In the genomic region with DNA sequence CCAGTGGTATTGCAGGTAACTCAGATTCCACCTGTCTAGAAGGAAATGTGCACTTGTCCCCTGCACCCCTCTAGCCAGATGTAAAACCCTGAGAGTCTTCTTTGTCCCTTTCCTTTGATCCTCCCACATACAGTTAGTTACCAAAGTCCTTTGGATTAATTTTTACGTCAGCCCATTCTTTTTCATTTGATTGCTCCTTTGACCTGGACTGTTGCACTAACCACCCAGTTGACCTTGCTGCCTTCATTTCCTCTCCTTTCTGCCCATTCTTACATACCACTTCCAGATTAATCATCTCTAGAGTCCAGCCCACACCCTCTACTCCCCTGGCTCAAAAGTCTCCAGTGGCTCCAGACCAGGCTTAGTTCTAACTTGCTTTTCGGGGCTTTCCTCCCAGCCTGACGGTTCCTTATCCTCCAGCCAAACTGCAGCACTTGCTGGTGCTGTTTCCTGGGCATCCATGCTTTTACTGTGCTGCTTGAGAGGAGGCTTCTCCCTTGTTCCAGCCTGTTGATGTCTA, we compare ENCODE assay signal across 13 cellular contexts.
DNase-seq lines count a peak whose midpoint lies in the region; ATAC-seq and TF ChIP-seq lines count a peak whose summit lies in the region.
"Had no signal": no experiment of that assay in that cellular context is flagged by ENCODE, and none has a peak within 500 bp of the region (broad histone marks: within the 10 kb centered on the region; RNA-seq: fewer than 3 reads in every experiment).

No MANE protein-coding gene starts in this region.

- peak overlapping the region; percentile 49 for H3K27ac Mint-ChIP-seq in central memory CD8-positive, alpha-beta T cell (ENCODE audit: low read depth)
- no peak overlapping the region for H3K27ac Mint-ChIP-seq in stimulated activated naive CD8-positive, alpha-beta T cell treated with anti-CD3 and anti-CD28 coated beads, Interleukin-15, amount 100 ng/mL, for 72 hours

- H3K27me3 ChIP-seq in right atrium auricular region = no peaks in the 10 kb centered on the region
- H3K27me3 ChIP-seq in mucosa of rectum (ENCODE audit: control insufficient read depth in 2 of 2, insufficient read depth in 2 of 2, low read length in 2 of 2) = no peaks in the 10 kb centered on the region

- DNase-seq in right atrium auricular region (ENCODE audit: low spot score) (peak; percentile 57), cardiac septum (ENCODE audit: low spot score) (no peak), globus pallidus (ENCODE audit: low spot score) (no peak)
- DNase-seq in central memory CD8-positive, alpha-beta T cell (ENCODE audit: low spot score in 2 of 2) = no peak
- DNase-seq in stimulated activated naive CD8-positive, alpha-beta T cell treated with anti-CD3 and anti-CD28 coated beads, Interleukin-15, amount 100 ng/mL, for 72 hours = no peak
- DNase-seq: activated CD8-positive, alpha-beta memory T cell treated with anti-CD3 and anti-CD28 coated beads, Interleukin-2, amount 50 U/mL, for 48 hours; cerebellar nuclear complex; head of caudate nucleus; NCI-H1105 treated with DMSO at 0.1 percent for 48 hours; stimulated activated naive CD8-positive, alpha-beta T cell treated with anti-CD3 and anti-CD28 coated beads, Interleukin-15, Interleukin-2, amounts not matched to agents 100 U/mL and 50 U/mL, for 24 hours had no signal

- H3K36me3 ChIP-seq in right atrium auricular region (no peaks in the 10 kb centered on the region), mucosa of rectum (ENCODE audit: control insufficient read depth in 2 of 2, insufficient read depth in 2 of 2, low read length in 2 of 2) (no peaks in the 10 kb centered on the region)

- H3K9me3 ChIP-seq in right atrium auricular region (no peaks in the 10 kb centered on the region), mucosa of rectum (ENCODE audit: control insufficient read depth in 2 of 2, low read length in 2 of 2) (no peaks in the 10 kb centered on the region)

- H3K4me1 Mint-ChIP-seq in central memory CD8-positive, alpha-beta T cell = peaks cover 26% of the 10 kb centered on the region
- H3K4me1 Mint-ChIP-seq in stimulated activated naive CD8-positive, alpha-beta T cell treated with anti-CD3 and anti-CD28 coated beads, Interleukin-15, amount 100 ng/mL, for 72 hours = peaks cover 50% of the 10 kb centered on the region

- H3K4me3 ChIP-seq in right atrium auricular region (no peak overlapping the region), mucosa of rectum (ENCODE audit: low read length in 2 of 2) (peak overlapping the region; percentile 3 to 16)

- ATAC-seq in central memory CD8-positive, alpha-beta T cell (replicated peaks; ENCODE audit: extremely low read depth, poor library complexity, severe bottlenecking) = no peak
- ATAC-seq in HG03469 (IDR thresholded peaks at IDR 0.05; ENCODE audit: unreplicated experiment) (no peak), GM21529 (IDR thresholded peaks at IDR 0.05; ENCODE audit: unreplicated experiment) (no peak)
- ATAC-seq in stimulated activated naive CD8-positive, alpha-beta T cell treated with anti-CD3 and anti-CD28 coated beads, Interleukin-15, amount 100 ng/mL, for 72 hours = no peak
- ATAC-seq: stimulated activated naive CD8-positive, alpha-beta T cell treated with anti-CD3 and anti-CD28 coated beads, Interleukin-15, Interleukin-2, amounts not matched to agents 100 U/mL and 50 U/mL, for 24 hours had no signal

- peak overlapping the region in 1 of 2 donors; percentile 18 for H3K27ac ChIP-seq in right atrium auricular region
- peak overlapping the region; percentile 46 to 74 for H3K27ac ChIP-seq in mucosa of rectum (ENCODE audit: low read depth in 2 of 2, low read length in 2 of 2)

- H3K4me1 ChIP-seq in right atrium auricular region = peaks cover 0 to 86% of the 10 kb centered on the region in 2 donors
- H3K4me1 ChIP-seq in mucosa of rectum (ENCODE audit: control insufficient read depth in 2 of 2, insufficient read depth in 2 of 2, low read length in 2 of 2) = peaks cover 49 to 50% of the 10 kb centered on the region in 2 donors

- H3K9ac ChIP-seq in mucosa of rectum (ENCODE audit: low read depth in 1 of 2, low read length in 2 of 2) = peak overlapping the region in 1 of 2 donors; percentile 23

- no peaks in the 10 kb centered on the region for H3K9me3 Mint-ChIP-seq in central memory CD8-positive, alpha-beta T cell
- H3K9me3 Mint-ChIP-seq in stimulated activated naive CD8-positive, alpha-beta T cell treated with anti-CD3 and anti-CD28 coated beads, Interleukin-15, amount 100 ng/mL, for 72 hours = no peaks in the 10 kb centered on the region

- intact Hi-C loops in cardiac septum (cut with DNase I) = no loop called here

- TF ChIP-seq CTCF in right atrium auricular region (IDR thresholded peaks at IDR 0.05) = no peak

- H3K4me3 Mint-ChIP-seq in central memory CD8-positive, alpha-beta T cell = no peak overlapping the region
- H3K4me3 Mint-ChIP-seq in stimulated activated naive CD8-positive, alpha-beta T cell treated with anti-CD3 and anti-CD28 coated beads, Interleukin-15, amount 100 ng/mL, for 72 hours = no peak overlapping the region

- peaks cover 17% of the 10 kb centered on the region for H3K36me3 Mint-ChIP-seq in central memory CD8-positive, alpha-beta T cell (ENCODE audit: insufficient read depth)

- H3K27me3 Mint-ChIP-seq in central memory CD8-positive, alpha-beta T cell = no peaks in the 10 kb centered on the region
- no peaks in the 10 kb centered on the region for H3K27me3 Mint-ChIP-seq in stimulated activated naive CD8-positive, alpha-beta T cell treated with anti-CD3 and anti-CD28 coated beads, Interleukin-15, amount 100 ng/mL, for 72 hours

Comparison
In these comparisons a context has a peak if more than half of its experiments do, and no peak if none do; other contexts are left out.
1. H3K4me3 ChIP-seq: peak in mucosa of rectum (2 of 2); none in right atrium auricular region (0 of 2).